ENCODE assay signal across 9 cellular contexts in the genomic region with DNA sequence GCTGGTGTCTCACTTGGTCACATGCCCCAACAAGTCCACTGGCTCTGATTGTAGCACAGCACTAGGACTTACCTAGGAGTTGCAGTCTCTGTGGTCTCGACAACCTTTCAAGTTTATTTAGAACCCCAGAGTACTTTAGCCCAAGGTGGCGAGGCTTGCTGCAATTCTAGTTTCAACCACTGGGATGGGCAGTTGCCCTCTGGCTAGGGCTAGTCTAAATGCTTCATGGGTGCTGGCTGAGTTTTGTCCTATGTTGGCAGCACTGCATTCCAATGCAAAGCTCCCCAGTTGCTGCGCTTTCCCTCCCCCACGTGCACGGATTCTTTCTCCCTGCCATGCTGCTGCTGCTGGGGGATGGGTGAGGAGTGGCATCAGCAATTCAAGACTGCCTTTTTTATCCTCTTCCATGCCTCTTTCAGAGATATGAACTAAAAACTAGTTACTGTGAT.
A peak's percentile ranks its signal among the peaks of the same experiment; 100 is the strongest.
DNase-seq lines count a peak whose midpoint lies in the region; ATAC-seq and TF ChIP-seq lines count a peak whose summit lies in the region.
"Had no signal": no experiment of that assay in that cellular context is flagged by ENCODE, and none has a peak within 500 bp of the region (broad histone marks: within the 10 kb centered on the region; RNA-seq: fewer than 3 reads in every experiment).

No MANE protein-coding gene starts in this region.

- H3K27me3 Mint-ChIP-seq in activated CD8-positive, alpha-beta T cell treated with anti-CD3 and anti-CD28 coated beads, Interleukin-2, amount 10 ng/mL, durations not matched to agents 7 days and 5 days (ENCODE audit: low read depth), result no peaks in the 10 kb centered on the region
- no peaks in the 10 kb centered on the region for H3K27me3 Mint-ChIP-seq in activated T-helper 2 cell treated with anti-CD3 and anti-CD28 coated beads, Interferon-gamma antibody, Interleukin-2, Interleukin-4, amounts not matched to agents 10 μg/mL and 5 μg/mL and 100 μg/mL, durations not matched to agents 14 hours and 24 hours and 36 hours (ENCODE audit: low read depth)
- H3K27me3 Mint-ChIP-seq: dendritic cell treated with granulocyte-macrophage colony-stimulating factor and Interleukin-4, amounts not matched to agents 40 ng/mL and 50 ng/mL, for 4 days had no signal

- CTCF ChIA-PET in activated CD8-positive, alpha-beta T cell treated with anti-CD3 and anti-CD28 coated beads, Interleukin-2, amount 10 ng/mL, durations not matched to agents 7 days and 5 days (lab: Charles Lee), result interaction anchor here (1.0 to 3.2 kb wide), 5 partner anchors 16 to 240 kb away, joined by 3 to 10 read pairs (median 3); no protein-coding TSS in a partner anchor

- H3K4me1 Mint-ChIP-seq in activated CD8-positive, alpha-beta T cell treated with anti-CD3 and anti-CD28 coated beads, Interleukin-2, amount 10 ng/mL, durations not matched to agents 7 days and 5 days (ENCODE audit: low read depth), result no peaks in the 10 kb centered on the region
- no peaks in the 10 kb centered on the region for H3K4me1 Mint-ChIP-seq in activated T-helper 2 cell treated with anti-CD3 and anti-CD28 coated beads, Interferon-gamma antibody, Interleukin-2, Interleukin-4, amounts not matched to agents 10 μg/mL and 5 μg/mL and 100 μg/mL, durations not matched to agents 14 hours and 24 hours and 36 hours (ENCODE audit: low read depth)

- DNase-seq in HK-2 (ENCODE audit: unreplicated experiment) (peak; percentile 9), left lobe of liver (ENCODE audit: low spot score) (peak; percentile 56), NCI-H1092 (lab: John Stamatoyannopoulos, UW) (no peak), C1 segment of cervical spinal cord (lab: John Stamatoyannopoulos, UW) (no peak)
- peak; percentile 24 for DNase-seq in activated CD8-positive, alpha-beta T cell treated with anti-CD3 and anti-CD28 coated beads, Interleukin-2, amount 10 ng/mL, durations not matched to agents 7 days and 5 days
- DNase-seq in activated T-helper 2 cell treated with anti-CD3 and anti-CD28 coated beads, Interferon-gamma antibody, Interleukin-2, Interleukin-4, amounts not matched to agents 10 μg/mL and 5 μg/mL and 100 μg/mL, durations not matched to agents 14 hours and 24 hours and 36 hours (ENCODE audit: low spot score), result no peak
- no peak for DNase-seq in activated CD8-positive, alpha-beta memory T cell treated with anti-CD3 and anti-CD28 coated beads, Interleukin-2, amount 50 U/mL, for 4 hours

- POLR2A ChIA-PET in activated CD8-positive, alpha-beta T cell treated with anti-CD3 and anti-CD28 coated beads, Interleukin-2, amount 10 ng/mL, durations not matched to agents 7 days and 5 days (lab: Charles Lee), result no interaction called here

- peaks cover 52% of the 10 kb centered on the region for H3K36me3 Mint-ChIP-seq in activated CD8-positive, alpha-beta T cell treated with anti-CD3 and anti-CD28 coated beads, Interleukin-2, amount 10 ng/mL, durations not matched to agents 7 days and 5 days (ENCODE audit: low read depth)
- peaks cover 3% of the 10 kb centered on the region for H3K36me3 Mint-ChIP-seq in activated T-helper 2 cell treated with anti-CD3 and anti-CD28 coated beads, Interferon-gamma antibody, Interleukin-2, Interleukin-4, amounts not matched to agents 10 μg/mL and 5 μg/mL and 100 μg/mL, durations not matched to agents 14 hours and 24 hours and 36 hours (ENCODE audit: low read depth)

- no peaks in the 10 kb centered on the region for H3K9me3 Mint-ChIP-seq in activated CD8-positive, alpha-beta T cell treated with anti-CD3 and anti-CD28 coated beads, Interleukin-2, amount 10 ng/mL, durations not matched to agents 7 days and 5 days (ENCODE audit: insufficient read depth)
- H3K9me3 Mint-ChIP-seq in activated T-helper 2 cell treated with anti-CD3 and anti-CD28 coated beads, Interferon-gamma antibody, Interleukin-2, Interleukin-4, amounts not matched to agents 10 μg/mL and 5 μg/mL and 100 μg/mL, durations not matched to agents 14 hours and 24 hours and 36 hours, result no peaks in the 10 kb centered on the region
- H3K9me3 Mint-ChIP-seq: dendritic cell treated with granulocyte-macrophage colony-stimulating factor and Interleukin-4, amounts not matched to agents 40 ng/mL and 50 ng/mL, for 4 days had no signal

- peak; percentile 64 for ATAC-seq in activated CD8-positive, alpha-beta T cell treated with anti-CD3 and anti-CD28 coated beads, Interleukin-2, amount 10 ng/mL, durations not matched to agents 7 days and 5 days
- ATAC-seq in left lobe of liver, result peak; percentile 97

- intact Hi-C loops in activated T-helper 2 cell treated with anti-CD3 and anti-CD28 coated beads, Interferon-gamma antibody, Interleukin-2, Interleukin-4, amounts not matched to agents 10 μg/mL and 5 μg/mL and 100 μg/mL, durations not matched to agents 14 hours and 24 hours and 36 hours (cut with micrococcal nuclease), result loop anchor here (5.0 kb wide), 1 partner anchor 232 kb away; the partner anchor contains the start of gene ESR2

- peak; percentile 52 for TF ChIP-seq CTCF in C4-2B (conservative IDR thresholded peaks at IDR 0.05)

- no peak overlapping the region for H3K27ac ChIP-seq in C4-2B

- no peak overlapping the region for H3K4me3 Mint-ChIP-seq in activated CD8-positive, alpha-beta T cell treated with anti-CD3 and anti-CD28 coated beads, Interleukin-2, amount 10 ng/mL, durations not matched to agents 7 days and 5 days
- H3K4me3 Mint-ChIP-seq in activated T-helper 2 cell treated with anti-CD3 and anti-CD28 coated beads, Interferon-gamma antibody, Interleukin-2, Interleukin-4, amounts not matched to agents 10 μg/mL and 5 μg/mL and 100 μg/mL, durations not matched to agents 14 hours and 24 hours and 36 hours (ENCODE audit: low read depth), result no peak overlapping the region
- H3K4me3 Mint-ChIP-seq: dendritic cell treated with granulocyte-macrophage colony-stimulating factor and Interleukin-4, amounts not matched to agents 40 ng/mL and 50 ng/mL, for 4 days had no signal

- no peak overlapping the region for H3K27ac Mint-ChIP-seq in activated CD8-positive, alpha-beta T cell treated with anti-CD3 and anti-CD28 coated beads, Interleukin-2, amount 10 ng/mL, durations not matched to agents 7 days and 5 days
- no peak overlapping the region for H3K27ac Mint-ChIP-seq in activated T-helper 2 cell treated with anti-CD3 and anti-CD28 coated beads, Interferon-gamma antibody, Interleukin-2, Interleukin-4, amounts not matched to agents 10 μg/mL and 5 μg/mL and 100 μg/mL, durations not matched to agents 14 hours and 24 hours and 36 hours
- H3K27ac Mint-ChIP-seq: dendritic cell treated with granulocyte-macrophage colony-stimulating factor and Interleukin-4, amounts not matched to agents 40 ng/mL and 50 ng/mL, for 4 days had no signal

Comparison
In these comparisons a context has a peak if more than half of its experiments do, and no peak if none do; other contexts are left out.
1. DNase-seq: peak in HK-2 (single experiment), activated CD8-positive, alpha-beta T cell treated with anti-CD3 and anti-CD28 coated beads, Interleukin-2, amount 10 ng/mL, durations not matched to agents 7 days and 5 days (single experiment) and left lobe of liver (single experiment); none in NCI-H1092 (single experiment), activated T-helper 2 cell treated with anti-CD3 and anti-CD28 coated beads, Interferon-gamma antibody, Interleukin-2, Interleukin-4, amounts not matched to agents 10 μg/mL and 5 μg/mL and 100 μg/mL, durations not matched to agents 14 hours and 24 hours and 36 hours (single experiment), C1 segment of cervical spinal cord (0 of 14) and activated CD8-positive, alpha-beta memory T cell treated with anti-CD3 and anti-CD28 coated beads, Interleukin-2, amount 50 U/mL, for 4 hours (single experiment).